16 cellular contexts compared by ENCODE assay signal in genomic region chr22:31321421-31321820, GRCh38. TPM values are rescaled to one million over a fixed set of nuclear protein-coding genes. Genes with fewer than 3 reads are reported as not detected.
DNase-seq lines count a peak whose midpoint lies in the region; ATAC-seq, FAIRE-seq and TF ChIP-seq lines count a peak whose summit lies in the region.
"Had no signal": no experiment of that assay in that cellular context is flagged by ENCODE, and none has a peak within 500 bp of the region (broad histone marks: within the 10 kb centered on the region; RNA-seq: fewer than 3 reads in every experiment).

No MANE protein-coding gene starts in this region.

- no peak for TF ChIP-seq POLR2A in HepG2 (IDR thresholded peaks at IDR 0.05; ENCODE audit: insufficient read depth in 1 of 2, low read depth in 2 of 2, low read length in 2 of 2)
- no peak for TF ChIP-seq POLR2A in right lobe of liver (IDR thresholded peaks at IDR 0.05)
- no peak for TF ChIP-seq POLR2A in ovary (IDR thresholded peaks at IDR 0.05)

- ATAC-seq in HepG2 = peak; percentile 19; the same call in 1 of the 3 replicates
- ATAC-seq in right lobe of liver = no peak
- ATAC-seq in naive thymus-derived CD8-positive, alpha-beta T cell = no peak
- no peak for ATAC-seq in GM21529 (IDR thresholded peaks at IDR 0.05; ENCODE audit: unreplicated experiment)
- ATAC-seq: GM23338 had no signal

- H3K79me2 ChIP-seq in HepG2 (ENCODE audit: insufficient read depth, low read length) = no peaks in the 10 kb centered on the region

- H3K4me3 Mint-ChIP-seq in naive thymus-derived CD8-positive, alpha-beta T cell = no peak overlapping the region
- H3K4me3 Mint-ChIP-seq: CD14-positive monocyte, GM23338 had no signal

- H3K9me3 ChIP-seq in HepG2 (ENCODE audit: low read length) (no peaks in the 10 kb centered on the region), right lobe of liver (no peaks in the 10 kb centered on the region), ovary (no peaks in the 10 kb centered on the region)
- H3K9me3 ChIP-seq: SJCRH30 had no signal

- H3K4me1 Mint-ChIP-seq in naive thymus-derived CD8-positive, alpha-beta T cell = peaks cover 8 to 36% (median 14%) of the 10 kb centered on the region in 4 donors
- H3K4me1 Mint-ChIP-seq: CD14-positive monocyte, GM23338 had no signal

- H3K4me3 ChIP-seq in HepG2 (replicated peaks in 1 of 3; ENCODE audit: insufficient read depth in 1 of 3, low read depth in 2 of 3, low read length in 3 of 3) (no peak overlapping the region), right lobe of liver (no peak overlapping the region), ovary (no peak overlapping the region)
- H3K4me3 ChIP-seq: GM23338, PC-9, SJCRH30 had no signal

- peaks cover 0 to 39% (median 0%) of the 10 kb centered on the region in 3 donors for H3K36me3 Mint-ChIP-seq in naive thymus-derived CD8-positive, alpha-beta T cell

- no peak overlapping the region for H3K9ac ChIP-seq in HepG2 (ENCODE audit: insufficient read depth, low read depth, low read length)

- BruUV-seq in HepG2 (replicated peaks; lab: Mats Ljungman, UMichigan) = no TSS peak

- H3K27me3 ChIP-seq in HepG2 (ENCODE audit: control insufficient read depth in 1 of 2, insufficient read depth in 2 of 2, low read length in 2 of 2) (no peaks in the 10 kb centered on the region), right lobe of liver (no peaks in the 10 kb centered on the region), ovary (no peaks in the 10 kb centered on the region)
- H3K27me3 ChIP-seq: SJCRH30 had no signal

- POLR2A ChIA-PET in HepG2 (lab: Yijun Ruan, JAX) = interaction anchor here (1.1 kb wide), 1 partner anchor 29 kb away, joined by 3 read pairs; the partner anchor contains the start of gene PIK3IP1
- POLR2A ChIA-PET in naive thymus-derived CD8-positive, alpha-beta T cell (lab: Charles Lee) = interaction anchor here (1.6 kb wide), 1 partner anchor 31 kb away, joined by 5 read pairs; no protein-coding TSS in a partner anchor

- no peak for TF ChIP-seq RAD21 in HepG2 (CRISPR knock-in tag; IDR thresholded peaks at IDR 0.05)

- H3K4me2 ChIP-seq in HepG2 (ENCODE audit: low read depth, low read length) = no peak overlapping the region
- H3K4me2 ChIP-seq: GM23338, PC-9 had no signal

- H4K20me1 ChIP-seq in HepG2 (ENCODE audit: insufficient read depth, low read length) = no peaks in the 10 kb centered on the region

- in situ Hi-C loops in HepG2 (cut with HindIII; ENCODE audit: extremely low pct_ligation_motif_present, low pct_unique_long_range_greater_than_20kb) = no loop called here

- peak overlapping the region in 8 of 10 donors; percentile 2 to 74 (median 45) for H3K27ac Mint-ChIP-seq in naive thymus-derived CD8-positive, alpha-beta T cell
- H3K27ac Mint-ChIP-seq: CD14-positive monocyte, GM23338 had no signal

- H3K4me1 ChIP-seq in HepG2 (ENCODE audit: insufficient read depth, low read length) (no peaks in the 10 kb centered on the region), right lobe of liver (no peaks in the 10 kb centered on the region), ovary (ENCODE audit: insufficient read depth) (no peaks in the 10 kb centered on the region)
- H3K4me1 ChIP-seq: SJCRH30 had no signal

- intact Hi-C loops in HepG2 (cut with micrococcal nuclease; ENCODE audit: unreplicated experiment) = no loop called here
- intact Hi-C loops in right lobe of liver (cut with DNase I) = no loop called here
- intact Hi-C loops in ovary (cut with DNase I) = no loop called here

- CTCF ChIA-PET in HepG2 (lab: Yijun Ruan, JAX; ENCODE audit: low intra/inter-chr PET ratio, low total read pairs) = no interaction called here

- DNase-seq in HepG2 (ENCODE audit: low spot score) = no peak
- DNase-seq in right lobe of liver = no peak
- DNase-seq in foreskin melanocyte = peak; percentile 10
- peak in 1 of 10 donors; percentile 9 for DNase-seq in naive thymus-derived CD8-positive, alpha-beta T cell
- DNase-seq in cortex of kidney (lab: John Stamatoyannopoulos, UW) = no peak
- DNase-seq in ovary = no peak
- DNase-seq: NCI-H187 treated with DMSO at 0.1 percent for 48 hours, NCI-H446, NCI-H774, PC-9, SJCRH30 had no signal

- no peak for TF ChIP-seq EP300 in HepG2 (IDR thresholded peaks at IDR 0.05; ENCODE audit: low read depth in 2 of 2, low read length in 2 of 2)
- no peak for TF ChIP-seq EP300 in HepG2 (CRISPR knock-in tag; IDR thresholded peaks at IDR 0.05; ENCODE audit: borderline replicate concordance)
- no peak for TF ChIP-seq EP300 in ovary (IDR thresholded peaks at IDR 0.05)

- H2AFZ ChIP-seq in HepG2 (ENCODE audit: low read length) = no peak overlapping the region
- H2AFZ ChIP-seq: GM23338, PC-9 had no signal

- TF ChIP-seq CTCF in HepG2 (CRISPR knock-in tag; IDR thresholded peaks at IDR 0.05) = no peak
- no peak for TF ChIP-seq CTCF in right lobe of liver (IDR thresholded peaks at IDR 0.05)
- TF ChIP-seq CTCF in ovary (IDR thresholded peaks at IDR 0.05) = no peak

- H3K9me3 Mint-ChIP-seq in naive thymus-derived CD8-positive, alpha-beta T cell = no peaks in the 10 kb centered on the region
- H3K9me3 Mint-ChIP-seq: GM23338 had no signal

- WGBS in HepG2 (ENCODE audit: low lambda C conversion rate) = 75% methylated on average over 3 of the region's 4 CpGs
- WGBS in right lobe of liver (ENCODE audit: insufficient coverage, low coverage, low lambda C conversion rate, missing lambda C conversion rate) = 100% methylated on average over 1 of the region's 4 CpGs
- WGBS in ovary, 3 donors = 83 to 94% (median 84%) methylated on average over 4 of the region's 4 CpGs

- H3K27ac ChIP-seq in HepG2 (ENCODE audit: extremely low read length, insufficient read depth, low read length) (no peak overlapping the region), right lobe of liver (no peak overlapping the region), ovary (no peak overlapping the region)
- H3K27ac ChIP-seq: HL-60, PC-9, SJCRH30 had no signal

- H3K36me3 ChIP-seq in HepG2 (replicated peaks in 1 of 2; ENCODE audit: control insufficient read depth in 1 of 2, insufficient read depth in 2 of 2, low read length in 2 of 2) (peaks cover 10 to 19% of the 10 kb centered on the region in 2 experiments), right lobe of liver (peaks cover 0 to 10% (median 0%) of the 10 kb centered on the region in 4 donors), ovary (no peaks in the 10 kb centered on the region)

- FAIRE-seq in HepG2 (lab: Jason Lieb, UNC) = no peak
- FAIRE-seq: HTR-8/SVneo had no signal

- no peaks in the 10 kb centered on the region for H3K27me3 Mint-ChIP-seq in naive thymus-derived CD8-positive, alpha-beta T cell

RNA-seq across cellular contexts. Expression of gene PATZ1, which starts 24.7 kb away (rescaled TPM):
- total RNA-seq in HepG2 (2016; rRNA removed; fragmentation: Illumina TruSeq; extraction: Trizol) (30.4 and 30.5 TPM in 2 replicates), right lobe of liver (10 to 100 TPM in 4 of 6 experiments, 1 to 10 TPM in 2; 7.4 to 18.8 (median 11.5) TPM), ovary (10 to 100 TPM; 26.3 to 44.5 (median 39.3) TPM)
- total RNA-seq in HepG2 (2016; cell fraction: cytosol; rRNA removed; fragmentation: Illumina TruSeq; extraction: Trizol; ENCODE audit: low read depth) = 6.2 and 6.9 TPM in 2 replicates
- 28.0 and 31.0 TPM in 2 replicates for total RNA-seq in HepG2 (2016; cell fraction: insoluble cytoplasmic fraction; rRNA removed; fragmentation: Illumina TruSeq; extraction: Trizol)
- total RNA-seq in HepG2 (2016; cell fraction: membrane; rRNA removed; fragmentation: Illumina TruSeq; extraction: Trizol) = 20.4 and 21.7 TPM in 2 replicates
- 32.1 and 34.3 TPM in 2 replicates for total RNA-seq in HepG2 (2016; cell fraction: nucleus; rRNA removed; fragmentation: Illumina TruSeq; extraction: Trizol)
- polyA plus RNA-seq in HepG2 (2011; rRNA removed) (24.9 and 26.6 TPM in 2 replicates), ovary (10 to 100 TPM; 26.8 to 29.7 TPM)
- 16.9 and 18.6 TPM in 2 replicates for polyA plus RNA-seq in HepG2 (2011; cell fraction: cytosol; rRNA removed)
- polyA plus RNA-seq in HepG2 (2011; cell fraction: nucleus; rRNA removed) = 45.4 and 58.3 TPM in 2 replicates
- 25.7 and 29.3 TPM in 2 replicates for polyA plus RNA-seq in HepG2 (2012)
- polyA plus RNA-seq in HepG2 (2016; cell fraction: cytosol; fragmentation: Illumina TruSeq; extraction: Trizol; ENCODE audit: low read depth) = 3.1 and 3.4 TPM in 2 replicates
- 32.9 and 37.5 TPM in 2 replicates for polyA plus RNA-seq in HepG2 (2016; cell fraction: insoluble cytoplasmic fraction; fragmentation: Illumina TruSeq; extraction: Trizol; ENCODE audit: low read depth)
- polyA plus RNA-seq in HepG2 (2016; cell fraction: membrane; fragmentation: Illumina TruSeq; extraction: Trizol; ENCODE audit: low read depth) = 11.6 and 11.7 TPM in 2 replicates
- polyA plus RNA-seq in HepG2 (2016; cell fraction: nucleus; fragmentation: Illumina TruSeq; extraction: Trizol; ENCODE audit: insufficient read depth, low read depth) = 45.6 and 49.3 TPM in 2 replicates
- 47.7 and 108 TPM in 2 replicates for polyA minus RNA-seq in HepG2 (2011; rRNA and poly(A)+ RNA removed; ENCODE audit: low replicate concordance)
- polyA minus RNA-seq in HepG2 (2011; cell fraction: cytosol; rRNA and poly(A)+ RNA removed) = 27.9 and 30.8 TPM in 2 replicates
- 54.1 and 54.8 TPM in 2 replicates for polyA minus RNA-seq in HepG2 (2011; cell fraction: nucleus; rRNA and poly(A)+ RNA removed)
- total RNA-seq in naive thymus-derived CD8-positive, alpha-beta T cell = 10 to 100 TPM; 66.9 to 70.6 TPM
- polyA plus RNA-seq in naive thymus-derived CD8-positive, alpha-beta T cell = 10 to 100 TPM; 17.8 to 34.2 (median 19.0) TPM

RNA-seq across cellular contexts. Expression of gene PIK3IP1, which starts 29.1 kb away (rescaled TPM):
- total RNA-seq in HepG2 (2016; rRNA removed; fragmentation: Illumina TruSeq; extraction: Trizol) (0.44 and 1.3 TPM in 2 replicates), right lobe of liver (1 to 10 TPM; 1.3 to 6.6 (median 5.6) TPM), ovary (10 to 100 TPM; 10.8 to 34.2 (median 18.7) TPM)
- 0.26 and 0.30 TPM in 2 replicates for total RNA-seq in HepG2 (2016; cell fraction: cytosol; rRNA removed; fragmentation: Illumina TruSeq; extraction: Trizol; ENCODE audit: low read depth)
- total RNA-seq in HepG2 (2016; cell fraction: insoluble cytoplasmic fraction; rRNA removed; fragmentation: Illumina TruSeq; extraction: Trizol) = 0.49 and 1.3 TPM in 2 replicates
- 0.34 and 0.41 TPM in 2 replicates for total RNA-seq in HepG2 (2016; cell fraction: membrane; rRNA removed; fragmentation: Illumina TruSeq; extraction: Trizol)
- total RNA-seq in HepG2 (2016; cell fraction: nucleus; rRNA removed; fragmentation: Illumina TruSeq; extraction: Trizol) = 1.5 and 2.0 TPM in 2 replicates
- polyA plus RNA-seq in HepG2 (2011; rRNA removed) (2.5 and 5.3 TPM in 2 replicates), ovary (10 to 100 TPM; 26.5 to 48.9 TPM)
- polyA plus RNA-seq in HepG2 (2011; cell fraction: cytosol; rRNA removed) = 2.4 and 5.0 TPM in 2 replicates
- polyA plus RNA-seq in HepG2 (2011; cell fraction: nucleus; rRNA removed) = 2.3 and 4.8 TPM in 2 replicates
- polyA plus RNA-seq in HepG2 (2012) = 4.8 and 7.6 TPM in 2 replicates
- polyA plus RNA-seq in HepG2 (2016; cell fraction: cytosol; fragmentation: Illumina TruSeq; extraction: Trizol; ENCODE audit: low read depth) = 0.06 and 0.11 TPM in 2 replicates
- 0.21 and 0.38 TPM in 2 replicates for polyA plus RNA-seq in HepG2 (2016; cell fraction: insoluble cytoplasmic fraction; fragmentation: Illumina TruSeq; extraction: Trizol; ENCODE audit: low read depth)
- polyA plus RNA-seq in HepG2 (2016; cell fraction: membrane; fragmentation: Illumina TruSeq; extraction: Trizol; ENCODE audit: low read depth) = 0.10 and 0.14 TPM in 2 replicates
- 1.7 and 2.4 TPM in 2 replicates for polyA plus RNA-seq in HepG2 (2016; cell fraction: nucleus; fragmentation: Illumina TruSeq; extraction: Trizol; ENCODE audit: insufficient read depth, low read depth)
- polyA minus RNA-seq in HepG2 (2011; rRNA and poly(A)+ RNA removed; ENCODE audit: low replicate concordance) = 2.1 and 3.8 TPM in 2 replicates
- polyA minus RNA-seq in HepG2 (2011; cell fraction: cytosol; rRNA and poly(A)+ RNA removed) = 2.0 and 4.0 TPM in 2 replicates
- 2.1 and 4.0 TPM in 2 replicates for polyA minus RNA-seq in HepG2 (2011; cell fraction: nucleus; rRNA and poly(A)+ RNA removed)
- total RNA-seq in naive thymus-derived CD8-positive, alpha-beta T cell = 100 to 1,000 TPM; 730 to 741 TPM
- polyA plus RNA-seq in naive thymus-derived CD8-positive, alpha-beta T cell = 100 to 1,000 TPM; 530 to 963 (median 585) TPM

Comparison
In these comparisons a context has a peak if more than half of its experiments do, and no peak if none do; other contexts are left out.
1. RNA of gene PIK3IP1, which starts 29.1 kb away (total RNA-seq): 730 to 741 TPM in naive thymus-derived CD8-positive, alpha-beta T cell; 10.8 to 34.2 TPM in ovary, 1.3 to 6.6 TPM in right lobe of liver and 0.26 to 2.0 TPM in HepG2; every median in the first group is over 10 times any median in the second.